ENCODE assay signal across 21 cellular contexts in the genomic region with DNA sequence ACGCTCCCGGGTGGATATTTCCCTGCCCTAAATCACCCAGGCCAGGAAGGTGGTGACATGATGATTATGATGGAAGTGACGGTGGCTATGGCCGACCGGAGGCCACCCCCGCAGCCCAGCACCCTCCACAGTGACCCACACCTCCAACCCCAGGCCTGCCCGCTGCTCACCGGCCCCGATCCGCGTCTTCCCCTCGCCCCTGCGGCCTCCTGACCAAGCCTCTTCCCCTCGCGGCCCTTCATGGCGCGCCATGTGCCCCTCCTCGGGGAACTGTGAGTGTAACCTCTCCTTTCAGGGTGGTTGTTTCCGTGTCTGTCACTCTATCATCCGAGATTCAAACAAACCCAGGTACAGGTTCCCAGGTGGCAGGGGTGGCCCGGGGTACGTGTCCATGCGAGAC.
DNase-seq lines count a peak whose midpoint lies in the region; ATAC-seq and TF ChIP-seq lines count a peak whose summit lies in the region.
"Had no signal": no experiment of that assay in that cellular context is flagged by ENCODE, and none has a peak within 500 bp of the region (broad histone marks: within the 10 kb centered on the region; RNA-seq: fewer than 3 reads in every experiment).

No MANE protein-coding gene starts in this region.

- H3K4me1 Mint-ChIP-seq in nephron progenitor cell: peaks cover 25% of the 10 kb centered on the region
- H3K4me1 Mint-ChIP-seq: B cell; CD14-positive monocyte; CD8-positive, alpha-beta memory T cell had no signal

- peaks cover 20% of the 10 kb centered on the region for H3K27me3 Mint-ChIP-seq in nephron progenitor cell (ENCODE audit: low read depth, poor library complexity)

- no peaks in the 10 kb centered on the region for H3K36me3 Mint-ChIP-seq in nephron progenitor cell (ENCODE audit: low read depth)
- H3K36me3 Mint-ChIP-seq: CD14-positive monocyte had no signal

- TF ChIP-seq CTCF in SK-N-SH (IDR thresholded peaks at IDR 0.05): no peak
- TF ChIP-seq CTCF in WERI-Rb-1 (IDR thresholded peaks at IDR 0.05; ENCODE audit: low read depth, low read length): no peak
- TF ChIP-seq CTCF in nephron progenitor cell (IDR thresholded peaks at IDR 0.05): no peak
- TF ChIP-seq CTCF in lower lobe of right lung (IDR thresholded peaks at IDR 0.05): no peak

- no peak overlapping the region for H3K4me2 ChIP-seq in SK-N-SH
- H3K4me2 ChIP-seq: BLaER1 treated with 17β-estradiol and CSF1 and Interleukin-3, amounts not matched to agents 10 nM and 100 nM had no signal

- no peak overlapping the region for H3K4me3 Mint-ChIP-seq in nephron progenitor cell
- H3K4me3 Mint-ChIP-seq: B cell; CD14-positive monocyte; CD4-positive, alpha-beta T cell; CD8-positive, alpha-beta memory T cell; HFFc6 had no signal

- 50% methylated on average over 22 of the region's 23 CpGs for WGBS in SK-N-SH (ENCODE audit: low lambda C conversion rate)

- H3K9me2 ChIP-seq in SK-N-SH: no peaks in the 10 kb centered on the region

- H4K20me1 ChIP-seq in SK-N-SH (ENCODE audit: insufficient read depth): no peaks in the 10 kb centered on the region

- H3F3A ChIP-seq in SK-N-SH (replicated peaks; ENCODE audit: insufficient read depth): no peaks in the 10 kb centered on the region

- TF ChIP-seq EP300 in SK-N-SH (IDR thresholded peaks at IDR 0.05; ENCODE audit: borderline replicate concordance in 1 of 2, low read depth in 1 of 2, low read length in 1 of 2): no peak

- H3K27me3 ChIP-seq in SK-N-SH (ENCODE audit: insufficient read depth) (peaks cover 75% of the 10 kb centered on the region), WERI-Rb-1 (ENCODE audit: insufficient read depth, low read depth, severe bottlenecking) (no peaks in the 10 kb centered on the region), lower lobe of right lung (ENCODE audit: low read depth) (peaks cover 14% of the 10 kb centered on the region)
- H3K27me3 ChIP-seq: BLaER1 treated with 17β-estradiol and CSF1 and Interleukin-3, amounts not matched to agents 10 nM and 100 nM had no signal

- H2AFZ ChIP-seq in SK-N-SH (ENCODE audit: low read depth): no peak overlapping the region
- H2AFZ ChIP-seq: GM23248 had no signal

- no peak for ATAC-seq in SK-N-SH treated with all-trans-retinoic acid at 6 μM for 48 hours
- no peak for ATAC-seq in lower lobe of right lung
- ATAC-seq: GM12878 had no signal

- peak overlapping the region; percentile 34 for H3K27ac Mint-ChIP-seq in nephron progenitor cell
- H3K27ac Mint-ChIP-seq: B cell; CD14-positive monocyte; CD4-positive, alpha-beta T cell; CD8-positive, alpha-beta memory T cell; HFFc6 had no signal

- H3K4me3 ChIP-seq in SK-N-SH (ENCODE audit: low read depth in 2 of 2, low read length in 1 of 2): no peak overlapping the region
- H3K4me3 ChIP-seq in WERI-Rb-1 (ENCODE audit: low read depth, low read length): no peak overlapping the region
- H3K4me3 ChIP-seq in lower lobe of right lung: no peak overlapping the region
- H3K4me3 ChIP-seq: BLaER1 treated with 17β-estradiol and CSF1 and Interleukin-3, amounts not matched to agents 10 nM and 100 nM; GM12878; GM23248; HAP-1 had no signal

- H3K9ac ChIP-seq in SK-N-SH: no peak overlapping the region
- H3K9ac ChIP-seq: BLaER1 treated with 17β-estradiol and CSF1 and Interleukin-3, amounts not matched to agents 10 nM and 100 nM; GM23248 had no signal

- TF ChIP-seq RAD21 in SK-N-SH (IDR thresholded peaks at IDR 0.05; ENCODE audit: low read length): no peak

- H3K9me3 ChIP-seq in SK-N-SH: no peaks in the 10 kb centered on the region
- H3K9me3 ChIP-seq in WERI-Rb-1 (ENCODE audit: severe bottlenecking): peaks cover 4% of the 10 kb centered on the region
- H3K9me3 ChIP-seq in lower lobe of right lung: no peaks in the 10 kb centered on the region
- H3K9me3 ChIP-seq: BLaER1 treated with 17β-estradiol and CSF1 and Interleukin-3, amounts not matched to agents 10 nM and 100 nM; HAP-1 had no signal

- CTCF ChIA-PET in SK-N-SH (lab: Yijun Ruan, JAX): interaction anchor here (1.2 kb wide), 1 partner anchor 85 kb away, joined by 3 read pairs; no protein-coding TSS in a partner anchor

- H3K27ac ChIP-seq in SK-N-SH (ENCODE audit: low read depth in 2 of 2, low read length in 1 of 2): no peak overlapping the region
- H3K27ac ChIP-seq in WERI-Rb-1: peak overlapping the region; percentile 72
- no peak overlapping the region for H3K27ac ChIP-seq in lower lobe of right lung
- H3K27ac ChIP-seq: 22Rv1; BLaER1 treated with 17β-estradiol and CSF1 and Interleukin-3, amounts not matched to agents 10 nM and 100 nM; GM23248 had no signal

- peaks cover 10% of the 10 kb centered on the region for H3K9me3 Mint-ChIP-seq in nephron progenitor cell
- H3K9me3 Mint-ChIP-seq: CD4-positive, alpha-beta T cell; HFFc6 had no signal

- H3K36me3 ChIP-seq in SK-N-SH (replicated peaks in 1 of 2; ENCODE audit: control insufficient read depth in 1 of 2, insufficient read depth in 2 of 2, low read length in 1 of 2) (no peaks in the 10 kb centered on the region), WERI-Rb-1 (no peaks in the 10 kb centered on the region), lower lobe of right lung (no peaks in the 10 kb centered on the region)
- H3K36me3 ChIP-seq: BLaER1 treated with 17β-estradiol and CSF1 and Interleukin-3, amounts not matched to agents 10 nM and 100 nM; HAP-1 had no signal

- H3K4me1 ChIP-seq in SK-N-SH (ENCODE audit: control insufficient read depth in 1 of 2, insufficient read depth in 2 of 2, low read depth in 1 of 2, low read length in 1 of 2): no peaks in the 10 kb centered on the region
- no peaks in the 10 kb centered on the region for H3K4me1 ChIP-seq in lower lobe of right lung
- H3K4me1 ChIP-seq: HAP-1 had no signal

- intact Hi-C loops in lower lobe of right lung (cut with DNase I): no loop called here

- H3K79me2 ChIP-seq in SK-N-SH (ENCODE audit: insufficient read depth): no peaks in the 10 kb centered on the region

- DNase-seq in SK-N-SH (peak; percentile 21), WERI-Rb-1 (no peak), nephron progenitor cell (no peak), lower lobe of right lung (no peak), NCI-H146 treated with DMSO at 0.1 percent for 48 hours (lab: John Stamatoyannopoulos, UW; ENCODE audit: unreplicated experiment) (no peak), Kasumi-1 (lab: John Stamatoyannopoulos, UW) (no peak)
- DNase-seq: CD4-positive, alpha-beta T cell; CD8-positive, alpha-beta memory T cell; DMS 273 treated with DMSO at 0.1 percent for 48 hours; DMS79; EL; GDM1; GM23248; HFFc6 had no signal

- POLR2A ChIA-PET in SK-N-SH (lab: Yijun Ruan, JAX): no interaction called here

TF ChIP-seq in SK-N-SH, 30 proteins besides CTCF, POLR2A, EP300 and RAD21 (continues in another document):
- TF ChIP-seq NRF1 (IDR thresholded peaks at IDR 0.05; ENCODE audit: low read depth, low read length): no peak
- TF ChIP-seq TAF1 (IDR thresholded peaks at IDR 0.05; ENCODE audit: borderline replicate concordance, low read depth, low read length): no peak
- TF ChIP-seq GABPA (IDR thresholded peaks at IDR 0.05; ENCODE audit: low read depth): no peak
- no peak for TF ChIP-seq SMC3 (IDR thresholded peaks at IDR 0.05; ENCODE audit: low read depth, low read length)
- no peak for TF ChIP-seq FOXJ3 (CRISPR knock-in tag; IDR thresholded peaks at IDR 0.05)
- TF ChIP-seq, protein P1, sequence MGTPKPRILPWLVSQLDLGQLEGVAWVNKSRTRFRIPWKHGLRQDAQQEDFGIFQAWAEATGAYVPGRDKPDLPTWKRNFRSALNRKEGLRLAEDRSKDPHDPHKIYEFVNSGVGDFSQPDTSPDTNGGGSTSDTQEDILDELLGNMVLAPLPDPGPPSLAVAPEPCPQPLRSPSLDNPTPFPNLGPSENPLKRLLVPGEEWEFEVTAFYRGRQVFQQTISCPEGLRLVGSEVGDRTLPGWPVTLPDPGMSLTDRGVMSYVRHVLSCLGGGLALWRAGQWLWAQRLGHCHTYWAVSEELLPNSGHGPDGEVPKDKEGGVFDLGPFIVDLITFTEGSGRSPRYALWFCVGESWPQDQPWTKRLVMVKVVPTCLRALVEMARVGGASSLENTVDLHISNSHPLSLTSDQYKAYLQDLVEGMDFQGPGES (IDR thresholded peaks at IDR 0.05; ENCODE audit: low read depth, low read length): no peak
- no peak for TF ChIP-seq FOXM1 (IDR thresholded peaks at IDR 0.05; ENCODE audit: low read depth)

TF ChIP-seq in SK-N-SH treated with all-trans-retinoic acid at 6 μM for 48 hours, 23 proteins besides CTCF, POLR2A, EP300 and RAD21:
- TF ChIP-seq ZFP30 (CRISPR knock-in tag; IDR thresholded peaks at IDR 0.05) (no peak), TOX (CRISPR knock-in tag; IDR thresholded peaks at IDR 0.05; ENCODE audit: borderline replicate concordance) (no peak)
TF ChIP-seq in SK-N-SH treated with all-trans-retinoic acid at 6 μM for 48 hours: peak in this region for 0.
